In genomic region chr1:16094453-16095158, GRCh38 we compare ENCODE assay signal across 2 cellular contexts.
TF ChIP-seq lines count a peak whose summit lies in the region.

No MANE protein-coding gene starts in this region.

TF ChIP-seq in HepG2, 621 proteins besides CTCF, POLR2A, EP300 and RAD21 (continues in another document):
- TF ChIP-seq ZMYM3 (CRISPR knock-in tag; IDR thresholded peaks at IDR 0.05) (peak; percentile 17; the same call in 1 of the 2 replicates), ZC3H13 (CRISPR knock-in tag; IDR thresholded peaks at IDR 0.05) (no peak), ZMYM4 (CRISPR knock-in tag; IDR thresholded peaks at IDR 0.05) (no peak), RFXAP (CRISPR knock-in tag; IDR thresholded peaks at IDR 0.05; ENCODE audit: borderline replicate concordance) (no peak), ZNF30 (CRISPR knock-in tag; IDR thresholded peaks at IDR 0.05) (no peak), NFIC (IDR thresholded peaks at IDR 0.05; ENCODE audit: low read length) (no peak), KLF11 (CRISPR knock-in tag; IDR thresholded peaks at IDR 0.05) (no peak), SSRP1 (CRISPR knock-in tag; IDR thresholded peaks at IDR 0.05) (no peak), ZNF891 (CRISPR knock-in tag; IDR thresholded peaks at IDR 0.05) (no peak), CHD2 (IDR thresholded peaks at IDR 0.05; ENCODE audit: low read depth, low read length) (no peak), ZNF644 (CRISPR knock-in tag; IDR thresholded peaks at IDR 0.05; ENCODE audit: low read depth) (no peak), RBM22 (optimal IDR thresholded peaks at IDR 0.05; ENCODE audit: low read length) (no peak), HHEX (CRISPR knock-in tag; IDR thresholded peaks at IDR 0.05) (no peak), ESRRA (CRISPR knock-in tag; IDR thresholded peaks at IDR 0.05; ENCODE audit: low read depth) (no peak), ZNF777 (CRISPR knock-in tag; IDR thresholded peaks at IDR 0.05) (no peak), CREB1 (IDR thresholded peaks at IDR 0.05) (peak; percentile 42; the same call in 1 of the 2 replicates), CREB1 (CRISPR knock-in tag; IDR thresholded peaks at IDR 0.05) (no peak), ZBTB37 (CRISPR knock-in tag; IDR thresholded peaks at IDR 0.05) (0 out of 2 replicates have a peak, but pooled peaks have one; percentile 60), ZNF883 (CRISPR knock-in tag; IDR thresholded peaks at IDR 0.05; ENCODE audit: not compliant biosample characterization) (no peak), ZNF670 (CRISPR knock-in tag; IDR thresholded peaks at IDR 0.05; ENCODE audit: borderline replicate concordance) (no peak), TEF (CRISPR knock-in tag; IDR thresholded peaks at IDR 0.05) (no peak), ZNF263 (CRISPR knock-in tag; IDR thresholded peaks at IDR 0.05) (no peak), HNRNPLL (IDR thresholded peaks at IDR 0.05; ENCODE audit: low read depth, low read length, poor library complexity, severe bottlenecking) (no peak), ZNF550 (CRISPR knock-in tag; IDR thresholded peaks at IDR 0.05; ENCODE audit: borderline replicate concordance) (no peak), NFKB2 (CRISPR knock-in tag; IDR thresholded peaks at IDR 0.05; ENCODE audit: borderline replicate concordance) (no peak), CHD4 (IDR thresholded peaks at IDR 0.05; ENCODE audit: borderline replicate concordance, low read length) (no peak), RCOR2 (CRISPR knock-in tag; IDR thresholded peaks at IDR 0.05) (no peak), KDM5B (CRISPR knock-in tag; IDR thresholded peaks at IDR 0.05; ENCODE audit: borderline replicate concordance) (no peak), MAZ (IDR thresholded peaks at IDR 0.05; ENCODE audit: borderline replicate concordance, low read depth, low read length) (no peak), MAZ (CRISPR knock-in tag; IDR thresholded peaks at IDR 0.05; ENCODE audit: low read depth) (no peak), TFE3 (CRISPR knock-in tag; IDR thresholded peaks at IDR 0.05) (no peak), REL (CRISPR knock-in tag; conservative IDR thresholded peaks at IDR 0.05) (peak; percentile 59; the same call in 1 of the 2 replicates)

TF ChIP-seq in K562, 482 proteins besides CTCF, POLR2A, EP300 and RAD21 (continues in another document):
- TF ChIP-seq TOE1 (IDR thresholded peaks at IDR 0.05; ENCODE audit: borderline replicate concordance) = 0 out of 2 replicates have a peak, but pooled peaks have one; percentile 52
- no peak for TF ChIP-seq TOE1 (CRISPR knock-in tag; IDR thresholded peaks at IDR 0.05; ENCODE audit: borderline replicate concordance, low read depth)
- no peak for TF ChIP-seq ZNF696 (CRISPR knock-in tag; conservative IDR thresholded peaks at IDR 0.05)
- peak; percentile 69; the same call in 1 of the 2 replicates for TF ChIP-seq HDAC2 (IDR thresholded peaks at IDR 0.05)
- TF ChIP-seq FOS (IDR thresholded peaks at IDR 0.05; ENCODE audit: extremely low read depth, insufficient read length) = no peak
- no peak for TF ChIP-seq PHF21A (IDR thresholded peaks at IDR 0.05; ENCODE audit: borderline replicate concordance, low read depth)
- peak; percentile 97 for TF ChIP-seq BCOR (IDR thresholded peaks at IDR 0.05)
- peak; percentile 61 for TF ChIP-seq TFE3 (CRISPR knock-in tag; IDR thresholded peaks at IDR 0.05)
- TF ChIP-seq MIER1 (IDR thresholded peaks at IDR 0.05; ENCODE audit: low read depth) = no peak
- no peak for TF ChIP-seq HSF4 (CRISPR knock-in tag; IDR thresholded peaks at IDR 0.05; ENCODE audit: borderline replicate concordance)
- no peak for TF ChIP-seq MBD1 (CRISPR knock-in tag; IDR thresholded peaks at IDR 0.05)
- peak; percentile 82 for TF ChIP-seq USF1 (CRISPR knock-in tag; IDR thresholded peaks at IDR 0.05)
- TF ChIP-seq SMARCA5 (IDR thresholded peaks at IDR 0.05) = peak; percentile 75
- TF ChIP-seq TSHZ1 (CRISPR knock-in tag; IDR thresholded peaks at IDR 0.05) = no peak
- peak; percentile 50; the same call in 1 of the 2 replicates for TF ChIP-seq RAD51 (IDR thresholded peaks at IDR 0.05; ENCODE audit: borderline replicate concordance, low read depth)
- peak; percentile 96 for TF ChIP-seq ZBTB1 (CRISPR knock-in tag; IDR thresholded peaks at IDR 0.05; ENCODE audit: borderline replicate concordance, low read depth)
- peak; percentile 74 for TF ChIP-seq RBM25 (IDR thresholded peaks at IDR 0.05; ENCODE audit: low read depth, low read length, severe bottlenecking)
- TF ChIP-seq SMARCA4 (IDR thresholded peaks at IDR 0.05) = no peak
- TF ChIP-seq ETV5 (CRISPR knock-in tag; IDR thresholded peaks at IDR 0.05; ENCODE audit: low read depth) = no peak
- no peak for TF ChIP-seq SUPT5H (IDR thresholded peaks at IDR 0.05)
- 0 out of 2 replicates have a peak, but pooled peaks have one; percentile 20 for TF ChIP-seq MAX (CRISPR knock-in tag; IDR thresholded peaks at IDR 0.05)
- TF ChIP-seq CREB3 (tag; conservative IDR thresholded peaks at IDR 0.05; ENCODE audit: low read depth) = no peak
- TF ChIP-seq ZNF511 (CRISPR knock-in tag; IDR thresholded peaks at IDR 0.05) = no peak
- no peak for TF ChIP-seq MYC (IDR thresholded peaks at IDR 0.05; ENCODE audit: low read depth, low read length)
- TF ChIP-seq MYC (CRISPR knock-in tag; IDR thresholded peaks at IDR 0.05; ENCODE audit: borderline replicate concordance, low read depth) = no peak
- TF ChIP-seq ZBTB26 (CRISPR knock-in tag; IDR thresholded peaks at IDR 0.05) = 0 out of 2 replicates have a peak, but pooled peaks have one; percentile 22
- TF ChIP-seq TSC22D4 (tag; IDR thresholded peaks at IDR 0.05) = no peak
- no peak for TF ChIP-seq TEAD4 (IDR thresholded peaks at IDR 0.05; ENCODE audit: low read length)
- no peak for TF ChIP-seq TEAD4 (CRISPR knock-in tag; IDR thresholded peaks at IDR 0.05; ENCODE audit: borderline replicate concordance)
- peak; percentile 75 to 89 for TF ChIP-seq KDM1A (IDR thresholded peaks at IDR 0.05)
- peak; percentile 69; the same call in 1 of the 2 replicates for TF ChIP-seq HBP1 (CRISPR knock-in tag; IDR thresholded peaks at IDR 0.05)
- TF ChIP-seq ESRRB (CRISPR knock-in tag; IDR thresholded peaks at IDR 0.05; ENCODE audit: borderline replicate concordance) = no peak
- TF ChIP-seq SMC3 (conservative IDR thresholded peaks at IDR 0.05; ENCODE audit: insufficient read depth, low read depth, low read length) = no peak
- TF ChIP-seq ARID3A (IDR thresholded peaks at IDR 0.05; ENCODE audit: borderline replicate concordance, low read depth, low read length) = no peak
- no peak for TF ChIP-seq RCOR1 (IDR thresholded peaks at IDR 0.05; ENCODE audit: borderline replicate concordance in 1 of 2, low read depth in 2 of 2, low read length in 2 of 2)
- TF ChIP-seq NFIC (IDR thresholded peaks at IDR 0.05) = peak; percentile 11; the same call in 1 of the 2 replicates
- no peak for TF ChIP-seq ZNF274 (IDR thresholded peaks at IDR 0.05; ENCODE audit: borderline replicate concordance, low read depth, low read length)
